16 cellular contexts compared by ENCODE assay signal in the genomic region with DNA sequence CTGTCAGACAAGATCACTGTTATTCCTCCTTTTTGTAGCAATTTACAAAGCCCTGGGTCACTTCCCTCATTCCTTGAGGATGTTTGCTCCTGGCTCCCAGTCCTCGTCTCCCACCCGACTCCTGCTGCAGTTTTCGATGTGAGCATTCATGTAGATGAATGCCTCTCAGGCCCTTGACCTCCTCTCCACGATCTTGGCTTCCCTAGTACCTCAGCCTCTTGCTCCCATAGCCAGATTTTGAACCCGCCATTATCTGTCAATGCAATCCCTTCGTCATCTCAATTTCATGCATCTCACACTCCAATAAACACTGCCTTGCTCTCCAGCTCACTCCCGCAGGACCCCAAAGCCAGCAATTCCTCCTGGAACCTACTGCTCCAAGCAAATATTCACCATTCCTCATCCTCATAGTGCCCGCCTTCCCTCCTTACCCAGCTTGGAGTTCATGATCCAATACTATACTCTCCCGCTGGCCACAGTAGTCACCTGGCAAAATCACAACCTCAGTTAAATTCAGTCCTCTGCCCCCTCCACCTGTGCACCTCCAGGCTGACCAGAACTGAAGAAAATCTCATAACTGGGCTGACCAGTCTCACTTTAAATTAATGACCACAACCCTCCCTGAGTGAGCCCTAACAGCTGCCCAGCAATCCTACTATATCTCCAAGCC. TPM values are rescaled to one million over a fixed set of nuclear protein-coding genes. Genes with fewer than 3 reads are reported as not detected.
DNase-seq lines count a peak whose midpoint lies in the region; ATAC-seq and TF ChIP-seq lines count a peak whose summit lies in the region.
"Had no signal": no experiment of that assay in that cellular context is flagged by ENCODE, and none has a peak within 500 bp of the region (broad histone marks: within the 10 kb centered on the region; RNA-seq: fewer than 3 reads in every experiment).

No MANE protein-coding gene starts in this region.

- H3K27ac Mint-ChIP-seq in chondrocyte (ENCODE audit: unreplicated experiment) = no peak overlapping the region
- H3K27ac Mint-ChIP-seq: CD14-positive monocyte; CD8-positive, alpha-beta T cell; HFFc6 had no signal

- H3K4me3 Mint-ChIP-seq in chondrocyte (ENCODE audit: unreplicated experiment) = no peak overlapping the region
- H3K4me3 Mint-ChIP-seq: CD14-positive monocyte; CD8-positive, alpha-beta T cell; HFFc6 had no signal

- ATAC-seq in heart left ventricle (no peak), GM18858 (IDR thresholded peaks at IDR 0.05; ENCODE audit: unreplicated experiment) (no peak)
- ATAC-seq: A549; CD8-positive, alpha-beta T cell had no signal

- H3K27me3 Mint-ChIP-seq in chondrocyte (ENCODE audit: low read depth) = no peaks in the 10 kb centered on the region

- H3K9me3 ChIP-seq in heart left ventricle = peaks cover 0 to 6% (median 0%) of the 10 kb centered on the region in 12 donors
- H3K9me3 ChIP-seq: A549, Caco-2 had no signal

- no peak for TF ChIP-seq POLR2A in heart left ventricle (IDR thresholded peaks at IDR 0.05)

- no peaks in the 10 kb centered on the region for H3K27me3 ChIP-seq in heart left ventricle

- no peaks in the 10 kb centered on the region for H3K36me3 Mint-ChIP-seq in chondrocyte (ENCODE audit: low read depth)
- H3K36me3 Mint-ChIP-seq: CD14-positive monocyte; CD8-positive, alpha-beta T cell had no signal

- H3K27ac ChIP-seq in heart left ventricle = no peak overlapping the region
- H3K27ac ChIP-seq: A549 had no signal

- intact Hi-C loops in cardiac septum (cut with DNase I) = no loop called here
- intact Hi-C loops in heart left ventricle (cut with DNase I) = no loop called here

- no peaks in the 10 kb centered on the region for H3K36me3 ChIP-seq in heart left ventricle

- no peaks in the 10 kb centered on the region for H3K4me1 ChIP-seq in heart left ventricle
- H3K4me1 ChIP-seq: A549, Caco-2 had no signal

- H3K4me3 ChIP-seq in heart left ventricle = no peak overlapping the region
- H3K4me3 ChIP-seq: A549 had no signal

- TF ChIP-seq CTCF in heart left ventricle (IDR thresholded peaks at IDR 0.05) (no peak), chondrocyte (IDR thresholded peaks at IDR 0.05) (no peak)

- no peaks in the 10 kb centered on the region for H3K9me3 Mint-ChIP-seq in chondrocyte (ENCODE audit: low read depth)
- H3K9me3 Mint-ChIP-seq: HFFc6 had no signal

- H3K4me1 Mint-ChIP-seq in chondrocyte (ENCODE audit: low read depth) = no peaks in the 10 kb centered on the region

- 74 to 92% (median 86%) methylated on average over 9 of the region's 9 CpGs for WGBS in heart left ventricle, 4 donors

- DNase-seq in cardiac septum (ENCODE audit: low spot score) (peak; percentile 47), heart left ventricle (no peak), chondrocyte (ENCODE audit: low spot score) (peak; percentile 32), mesenteric fat pad (ENCODE audit: low spot score) (peak; percentile 81), midbrain (lab: John Stamatoyannopoulos, UW) (no peak), AG20443 (ENCODE audit: low spot score) (no peak)
- DNase-seq: Caco-2; CD8-positive, alpha-beta T cell; DND-41; GDM1; GOT3; HCEC 1CT; HFFc6 had no signal

RNA-seq across cellular contexts. Expression of a gene that starts 35.1 kb away (rescaled TPM):
- 25.7 TPM for total RNA-seq in cardiac septum
- total RNA-seq in heart left ventricle = 10 to 100 TPM; 22.8 to 54.8 (median 33.9) TPM
- polyA plus RNA-seq in heart left ventricle = 10 to 100 TPM in 1 of 2 donors, 1 to 10 TPM in 1; 8.3 to 17.1 TPM
- total RNA-seq in chondrocyte = 16.3 to 17.6 TPM (median 16.8 TPM) in 3 replicates
- total RNA-seq in mesenteric fat pad = 31.6 TPM

Comparison
In these comparisons a context has a peak if more than half of its experiments do, and no peak if none do; other contexts are left out.
1. DNase-seq: peak in cardiac septum (single experiment), chondrocyte (single experiment) and mesenteric fat pad (single experiment); none in heart left ventricle (0 of 5), midbrain (single experiment) and AG20443 (single experiment).